12 cellular contexts compared by ENCODE assay signal in genomic region chr16:84959045-84959576, GRCh38. TPM values are rescaled to one million over a fixed set of nuclear protein-coding genes. Genes with fewer than 3 reads are reported as not detected.
A peak's percentile ranks its signal among the peaks of the same experiment; 100 is the strongest.
DNase-seq lines count a peak whose midpoint lies in the region; ATAC-seq and TF ChIP-seq lines count a peak whose summit lies in the region.
"Had no signal": no experiment of that assay in that cellular context is flagged by ENCODE, and none has a peak within 500 bp of the region (broad histone marks: within the 10 kb centered on the region; RNA-seq: fewer than 3 reads in every experiment).

No MANE protein-coding gene starts in this region.

- H3K4me1 Mint-ChIP-seq in WTC11, result peaks cover 8% of the 10 kb centered on the region
- H3K4me1 Mint-ChIP-seq: activated CD8-positive, alpha-beta memory T cell treated with anti-CD3 and anti-CD28 coated beads, Interleukin-2, amount 10 ng/mL, durations not matched to agents 7 days and 5 days had no signal

- no peaks in the 10 kb centered on the region for H3K36me3 Mint-ChIP-seq in WTC11
- H3K36me3 Mint-ChIP-seq: activated CD8-positive, alpha-beta memory T cell treated with anti-CD3 and anti-CD28 coated beads, Interleukin-2, amount 10 ng/mL, durations not matched to agents 7 days and 5 days had no signal

- peak; percentile 30; the same call in 1 of the 2 replicates for TF ChIP-seq CTCF in BJ (IDR thresholded peaks at IDR 0.05; ENCODE audit: insufficient read depth, low read depth, low read length)
- no peak for TF ChIP-seq CTCF in WTC11 (IDR thresholded peaks at IDR 0.05)

- H3K27ac Mint-ChIP-seq in WTC11, result no peak overlapping the region
- H3K27ac Mint-ChIP-seq: activated CD8-positive, alpha-beta memory T cell treated with anti-CD3 and anti-CD28 coated beads, Interleukin-2, amount 10 ng/mL, durations not matched to agents 7 days and 5 days had no signal

- no peaks in the 10 kb centered on the region for H3K9me3 Mint-ChIP-seq in WTC11

- H3K27me3 ChIP-seq in BJ (ENCODE audit: control insufficient read depth, insufficient read depth, low read length), result peaks cover 5% of the 10 kb centered on the region; the same call in 1 of the 2 replicates

- H3K4me3 Mint-ChIP-seq in WTC11, result no peak overlapping the region
- H3K4me3 Mint-ChIP-seq: activated CD8-positive, alpha-beta memory T cell treated with anti-CD3 and anti-CD28 coated beads, Interleukin-2, amount 10 ng/mL, durations not matched to agents 7 days and 5 days had no signal

- no peak overlapping the region for H3K4me3 ChIP-seq in BJ (ENCODE audit: low read depth, low read length)

- no peaks in the 10 kb centered on the region for H3K36me3 ChIP-seq in BJ (ENCODE audit: control insufficient read depth, insufficient read depth, low read length)

- H3K27me3 Mint-ChIP-seq in WTC11 (ENCODE audit: low read depth), result no peaks in the 10 kb centered on the region

- DNase-seq in BJ (ENCODE audit: low read depth) (no peak), H4 (ENCODE audit: low spot score) (peak; percentile 41), WTC11 (ENCODE audit: low spot score) (peak; percentile 41), iPS-NIHi7 (ENCODE audit: extremely low spot score) (peak; percentile 27), NCI-H345 treated with DMSO at 0.1 percent for 48 hours (lab: John Stamatoyannopoulos, UW; ENCODE audit: unreplicated experiment) (no peak), NOMO-1 (lab: John Stamatoyannopoulos, UW; ENCODE audit: unreplicated experiment in 2 of 2) (no peak), KBM-7 (no peak)
- no peak for DNase-seq in stimulated activated CD4-positive, alpha-beta T cell treated with anti-CD3 and anti-CD28 coated beads, Interleukin-12 subunit alpha, Interleukin-12 subunit beta, amount 100 ng/mL, for 4 hours
- DNase-seq: activated CD8-positive, alpha-beta memory T cell treated with anti-CD3 and anti-CD28 coated beads, Interleukin-2, amount 10 ng/mL, durations not matched to agents 7 days and 5 days; DMS153; NCI-H1930; stimulated activated CD8-positive, alpha-beta memory T cell treated with anti-CD3 and anti-CD28 coated beads, Interleukin-4, amount 100 ng/mL, for 48 hours had no signal

- in situ Hi-C loops in KBM-7 (cut with MboI; ENCODE audit: low pct_unique_long_range_greater_than_20kb, low sequenced_read_pairs), result loop anchor here (25.0 kb wide), 1 partner anchor 447 kb away; the partner anchor contains the start of gene MEAK7

- CTCF ChIA-PET in BJ (lab: Yijun Ruan, JAX) (interaction anchor here (1.2 to 2.1 kb wide), 3 partner anchors 11 to 207 kb away, joined by 4 to 10 read pairs (median 7); no protein-coding TSS in a partner anchor), WTC11 (lab: Charles Lee) (interaction anchor here (1.3 kb wide), 1 partner anchor 205 kb away, joined by 3 read pairs; no protein-coding TSS in a partner anchor)

- ATAC-seq in WTC11, result peak; percentile 55
- ATAC-seq: activated CD8-positive, alpha-beta memory T cell treated with anti-CD3 and anti-CD28 coated beads, Interleukin-2, amount 10 ng/mL, durations not matched to agents 7 days and 5 days had no signal

- POLR2A ChIA-PET in BJ (lab: Charles Lee), result no interaction called here
- POLR2A ChIA-PET in WTC11 (lab: Charles Lee), result no interaction called here

TF ChIP-seq in WTC11, 78 proteins besides CTCF, POLR2A, EP300 and RAD21:
- TF ChIP-seq MYBL2 (CRISPR knock-in tag; IDR thresholded peaks at IDR 0.05) (no peak), NFATC4 (CRISPR knock-in tag; IDR thresholded peaks at IDR 0.05) (no peak), ZNF219 (CRISPR knock-in tag; IDR thresholded peaks at IDR 0.05; ENCODE audit: borderline replicate concordance) (peak; percentile 66; the same call in 1 of the 2 replicates), CDX4 (CRISPR knock-in tag; IDR thresholded peaks at IDR 0.05; ENCODE audit: borderline replicate concordance) (no peak), ZNF423 (CRISPR knock-in tag; IDR thresholded peaks at IDR 0.05) (peak; percentile 18; the same call in 1 of the 2 replicates)

RNA-seq across cellular contexts. Expression of gene ZDHHC7, which starts 52.2 kb away (rescaled TPM):
- polyA plus RNA-seq in BJ (2011; rRNA removed), result 77.0 and 111 TPM in 2 replicates
- polyA minus RNA-seq in BJ (2011; rRNA and poly(A)+ RNA removed), result 62.9 and 67.3 TPM in 2 replicates
- 55.0 and 77.6 TPM in 2 replicates for total RNA-seq in H4 (2014; rRNA removed; shearing (Covaris generic))
- total RNA-seq in WTC11 (2021), result 35.7 to 38.7 TPM (median 38.1 TPM) in 3 replicates

Comparison
In these comparisons a context has a peak if more than half of its experiments do, and no peak if none do; other contexts are left out.
1. DNase-seq: peak in H4 (single experiment), WTC11 (single experiment) and iPS-NIHi7 (single experiment); none in BJ (single experiment), NCI-H345 treated with DMSO at 0.1 percent for 48 hours (single experiment), NOMO-1 (0 of 2), stimulated activated CD4-positive, alpha-beta T cell treated with anti-CD3 and anti-CD28 coated beads, Interleukin-12 subunit alpha, Interleukin-12 subunit beta, amount 100 ng/mL, for 4 hours (single experiment) and KBM-7 (single experiment).